ENCODE assay signal across 9 cellular contexts in genomic region chr5:75611324-75612210, GRCh38. TPM values are rescaled to one million over a fixed set of nuclear protein-coding genes. Genes with fewer than 3 reads are reported as not detected.
A peak's percentile ranks its signal among the peaks of the same experiment; 100 is the strongest.
DNase-seq lines count a peak whose midpoint lies in the region; ATAC-seq, FAIRE-seq and TF ChIP-seq lines count a peak whose summit lies in the region.
"Had no signal": no experiment of that assay in that cellular context is flagged by ENCODE, and none has a peak within 500 bp of the region (broad histone marks: within the 10 kb centered on the region; RNA-seq: fewer than 3 reads in every experiment).

ANKDD1B (plus strand) TSS chr5:75611453; CDS start chr5:75611635, 182 bp downstream.

- intact Hi-C loops in activated CD8-positive, alpha-beta T cell treated with anti-CD3 and anti-CD28 coated beads for 36 hours (cut with micrococcal nuclease): no loop called here
- intact Hi-C loops in heart left ventricle (cut with DNase I): no loop called here
- intact Hi-C loops in pancreas (cut with DNase I): no loop called here

- peak within 1 kb of the TSS; percentile 19 for H3K4me3 Mint-ChIP-seq in activated CD8-positive, alpha-beta T cell treated with anti-CD3 and anti-CD28 coated beads for 36 hours

- peaks cover 17% of the 10 kb centered on the region for H3K27me3 Mint-ChIP-seq in activated CD8-positive, alpha-beta T cell treated with anti-CD3 and anti-CD28 coated beads for 36 hours

- TF ChIP-seq CTCF in activated CD8-positive, alpha-beta T cell treated with anti-CD3 and anti-CD28 coated beads for 36 hours (IDR thresholded peaks at IDR 0.05): no peak
- TF ChIP-seq CTCF in heart left ventricle (IDR thresholded peaks at IDR 0.05) (no peak), pancreas (IDR thresholded peaks at IDR 0.05) (no peak)

- H3K36me3 Mint-ChIP-seq in activated CD8-positive, alpha-beta T cell treated with anti-CD3 and anti-CD28 coated beads for 36 hours (ENCODE audit: low read depth): peaks cover 1% of the 10 kb centered on the region

- no peaks in the 10 kb centered on the region for H3K36me3 ChIP-seq in heart left ventricle
- H3K36me3 ChIP-seq in pancreas: no peaks in the 10 kb centered on the region

- no peaks in the 10 kb centered on the region for H3K9me3 Mint-ChIP-seq in activated CD8-positive, alpha-beta T cell treated with anti-CD3 and anti-CD28 coated beads for 36 hours

- TF ChIP-seq POLR2A in heart left ventricle (IDR thresholded peaks at IDR 0.05): no peak

- peaks cover 0 to 18% (median 12%) of the 10 kb centered on the region in 12 donors for H3K4me1 ChIP-seq in heart left ventricle
- no peaks in the 10 kb centered on the region for H3K4me1 ChIP-seq in pancreas

- peaks cover 0 to 9% (median 0%) of the 10 kb centered on the region in 9 donors for H3K27me3 ChIP-seq in heart left ventricle
- H3K27me3 ChIP-seq in pancreas: no peaks in the 10 kb centered on the region

- WGBS in heart left ventricle, 4 donors: 2 to 5% (median 3%) methylated on average over 31 to 52 of the region's 52 CpGs
- 1% methylated on average over 52 of the region's 52 CpGs for WGBS in pancreas, 2 donors

- peak; percentile 47 for ATAC-seq in GM19463 (IDR thresholded peaks at IDR 0.05; ENCODE audit: unreplicated experiment)
- ATAC-seq in activated CD8-positive, alpha-beta T cell treated with anti-CD3 and anti-CD28 coated beads for 36 hours: no peak
- ATAC-seq in heart left ventricle: peak in 3 of 4 donors; percentile 58 to 70 (median 60)
- ATAC-seq in pancreas: peak; percentile 68 to 80 (median 80)
- no peak for ATAC-seq in GM21529 (IDR thresholded peaks at IDR 0.05; ENCODE audit: unreplicated experiment)
- ATAC-seq in HG02840 (IDR thresholded peaks at IDR 0.05; ENCODE audit: low FRiP score, unreplicated experiment): no peak
- no peak for ATAC-seq in GM19023 (IDR thresholded peaks at IDR 0.05; ENCODE audit: unreplicated experiment)

- DNase-seq in activated CD8-positive, alpha-beta T cell treated with anti-CD3 and anti-CD28 coated beads for 36 hours: peak; percentile 13
- DNase-seq in heart left ventricle (peak; percentile 23 to 62 (median 29)), pancreas (peak; percentile 19 to 77 (median 44)), RPMI8226 (no peak)

- no peak for FAIRE-seq in pancreas (lab: Jason Lieb, UNC)

- H3K27ac ChIP-seq in heart left ventricle (peak within 1 kb of the TSS in 3 of 12 donors; percentile 26 to 53 (median 34)), pancreas (peak within 1 kb of the TSS in 2 of 4 donors; percentile 44 to 46)
- H3K27ac ChIP-seq: SK-N-MC had no signal

- CTCF ChIA-PET in activated CD8-positive, alpha-beta T cell treated with anti-CD3 and anti-CD28 coated beads for 36 hours (lab: Charles Lee): no interaction called here

- H3K4me1 Mint-ChIP-seq in activated CD8-positive, alpha-beta T cell treated with anti-CD3 and anti-CD28 coated beads for 36 hours (ENCODE audit: low read depth): peaks cover 5% of the 10 kb centered on the region

- H3K9me3 ChIP-seq in heart left ventricle (no peaks in the 10 kb centered on the region), pancreas (no peaks in the 10 kb centered on the region)

- H3K4me3 ChIP-seq in heart left ventricle (peak within 1 kb of the TSS; percentile 34 to 72 (median 53)), pancreas (peak within 1 kb of the TSS; percentile 36 to 61 (median 52))
- H3K4me3 ChIP-seq: SK-N-MC had no signal

- H3K27ac Mint-ChIP-seq in activated CD8-positive, alpha-beta T cell treated with anti-CD3 and anti-CD28 coated beads for 36 hours: no peak within 1 kb of the TSS

- POLR2A ChIA-PET in activated CD8-positive, alpha-beta T cell treated with anti-CD3 and anti-CD28 coated beads for 36 hours (lab: Charles Lee): interaction anchor here (0.6 kb wide), 1 partner anchor 1946 kb away, joined by 3 read pairs; no protein-coding TSS in a partner anchor

RNA-seq across cellular contexts. Expression of gene ANKDD1B, which starts in this region (rescaled TPM):
- total RNA-seq in activated CD8-positive, alpha-beta T cell treated with anti-CD3 and anti-CD28 coated beads for 36 hours: not detected
- total RNA-seq in heart left ventricle: under 1 TPM in 2 of 9 donors, not detected in 7; 0.46 to 0.61 TPM
- under 1 TPM; 0.10 to 0.19 TPM for polyA plus RNA-seq in heart left ventricle
- total RNA-seq in pancreas: under 1 TPM; 0.38 to 0.79 (median 0.54) TPM
- 1 to 10 TPM in 1 of 2 donors, under 1 TPM in 1; 0.66 to 1.3 TPM for polyA plus RNA-seq in pancreas

Comparison
In these comparisons a context has a peak if more than half of its experiments do, and no peak if none do; other contexts are left out.
1. Peak in DNase-seq in activated CD8-positive, alpha-beta T cell treated with anti-CD3 and anti-CD28 coated beads for 36 hours; RNA of the gene not detected or under 1 TPM.
2. Peak in DNase-seq, ATAC-seq and H3K4me3 ChIP-seq in heart left ventricle; RNA of the gene not detected or under 1 TPM.
3. ATAC-seq: peak in GM19463 (single experiment) and pancreas (4 of 4); none in activated CD8-positive, alpha-beta T cell treated with anti-CD3 and anti-CD28 coated beads for 36 hours (single experiment), GM21529 (single experiment), HG02840 (single experiment) and GM19023 (single experiment).